25 cellular contexts compared by ENCODE assay signal in genomic region chr16:84234656-84235285, GRCh38. TPM values are rescaled to one million over a fixed set of nuclear protein-coding genes. Genes with fewer than 3 reads are reported as not detected.
DNase-seq lines count a peak whose midpoint lies in the region; ATAC-seq and TF ChIP-seq lines count a peak whose summit lies in the region.
"Had no signal": no experiment of that assay in that cellular context is flagged by ENCODE, and none has a peak within 500 bp of the region (broad histone marks: within the 10 kb centered on the region; RNA-seq: fewer than 3 reads in every experiment).

No MANE protein-coding gene starts in this region.

- no peaks in the 10 kb centered on the region for H3K36me3 ChIP-seq in SK-N-SH (replicated peaks in 1 of 2; ENCODE audit: control insufficient read depth in 1 of 2, insufficient read depth in 2 of 2, low read length in 1 of 2)
- no peaks in the 10 kb centered on the region for H3K36me3 ChIP-seq in neural progenitor cell
- no peaks in the 10 kb centered on the region for H3K36me3 ChIP-seq in uterus

- no peak overlapping the region for H3K4me3 ChIP-seq in SK-N-SH (ENCODE audit: low read depth in 2 of 2, low read length in 1 of 2)
- H3K4me3 ChIP-seq in fibroblast of the aortic adventitia (ENCODE audit: low read depth, low read length), result no peak overlapping the region
- H3K4me3 ChIP-seq in neural progenitor cell, result no peak overlapping the region
- no peak overlapping the region for H3K4me3 ChIP-seq in uterus
- H3K4me3 ChIP-seq: SK-N-MC had no signal

- H3K79me2 ChIP-seq in SK-N-SH (ENCODE audit: insufficient read depth) (no peaks in the 10 kb centered on the region), neural progenitor cell (ENCODE audit: low read depth) (no peaks in the 10 kb centered on the region)

- DNase-seq in SK-N-SH (peak; percentile 70), fibroblast of the aortic adventitia (ENCODE audit: low read depth) (peak; percentile 34), neural progenitor cell (ENCODE audit: low spot score) (no peak), uterus (peak; percentile 32 to 50), NCI-H69 (lab: John Stamatoyannopoulos, UW) (no peak)
- DNase-seq in activated naive CD4-positive, alpha-beta T cell treated with anti-CD3 and anti-CD28 coated beads, Interleukin-2, amount 10 ng/mL, durations not matched to agents 7 days and 5 days, result no peak
- DNase-seq: activated CD4-positive, alpha-beta T cell treated with anti-CD3 and anti-CD28 coated beads for 1 hour; activated CD8-positive, alpha-beta memory T cell treated with anti-CD3 and anti-CD28 coated beads, Interleukin-2, amount 50 U/mL, for 48 hours; activated gamma-delta T cell treated with Interleukin-2 at 50 U/mL for 16 hours; AML-193; Caco-2; effector memory CD8-positive, alpha-beta T cell; KBM-7; kidney; mesendoderm; NCI-H1048; NCI-H526; stimulated activated CD4-positive, alpha-beta T cell treated with anti-CD3 and anti-CD28 coated beads, Interleukin-2, amount 100 ng/mL, for 48 hours had no signal

- no peak overlapping the region for H3K4me3 Mint-ChIP-seq in neural progenitor cell
- no peak overlapping the region for H3K4me3 Mint-ChIP-seq in activated naive CD4-positive, alpha-beta T cell treated with anti-CD3 and anti-CD28 coated beads, Interleukin-2, amount 10 ng/mL, durations not matched to agents 7 days and 5 days
- H3K4me3 Mint-ChIP-seq: effector memory CD8-positive, alpha-beta T cell had no signal

- no peaks in the 10 kb centered on the region for H3K9me3 Mint-ChIP-seq in neural progenitor cell
- H3K9me3 Mint-ChIP-seq in activated naive CD4-positive, alpha-beta T cell treated with anti-CD3 and anti-CD28 coated beads, Interleukin-2, amount 10 ng/mL, durations not matched to agents 7 days and 5 days, result no peaks in the 10 kb centered on the region
- H3K9me3 Mint-ChIP-seq: effector memory CD8-positive, alpha-beta T cell had no signal

- H4K20me1 ChIP-seq in SK-N-SH (ENCODE audit: insufficient read depth) (no peaks in the 10 kb centered on the region), neural progenitor cell (ENCODE audit: low read depth) (no peaks in the 10 kb centered on the region)

- TF ChIP-seq EP300 in SK-N-SH (IDR thresholded peaks at IDR 0.05; ENCODE audit: borderline replicate concordance in 1 of 2, low read depth in 1 of 2, low read length in 1 of 2), result no peak

- H3K9ac ChIP-seq in SK-N-SH, result no peak overlapping the region
- H3K9ac ChIP-seq in neural progenitor cell, result no peak overlapping the region

- H3K27ac Mint-ChIP-seq in neural progenitor cell, result peak overlapping the region; percentile 77
- H3K27ac Mint-ChIP-seq in activated naive CD4-positive, alpha-beta T cell treated with anti-CD3 and anti-CD28 coated beads, Interleukin-2, amount 10 ng/mL, durations not matched to agents 7 days and 5 days, result no peak overlapping the region

- H3K9me3 ChIP-seq in SK-N-SH (no peaks in the 10 kb centered on the region), neural progenitor cell (ENCODE audit: low read depth) (no peaks in the 10 kb centered on the region), uterus (no peaks in the 10 kb centered on the region)
- H3K9me3 ChIP-seq: Caco-2 had no signal

- CTCF ChIA-PET in SK-N-SH (lab: Yijun Ruan, JAX), result interaction anchor here (1.1 kb wide), 1 partner anchor 9 kb away, joined by 3 read pairs; no protein-coding TSS in a partner anchor
- CTCF ChIA-PET in activated naive CD4-positive, alpha-beta T cell treated with anti-CD3 and anti-CD28 coated beads, Interleukin-2, amount 10 ng/mL, durations not matched to agents 7 days and 5 days (lab: Charles Lee), result no interaction called here

- no peak for TF ChIP-seq RAD21 in SK-N-SH (IDR thresholded peaks at IDR 0.05; ENCODE audit: low read length)

- H3F3A ChIP-seq in SK-N-SH (replicated peaks; ENCODE audit: insufficient read depth), result no peaks in the 10 kb centered on the region
- H3F3A ChIP-seq in neural progenitor cell (ENCODE audit: low read depth), result peaks cover under 1% of the 10 kb centered on the region

- no peaks in the 10 kb centered on the region for H3K9me2 ChIP-seq in SK-N-SH

- peaks cover 25% of the 10 kb centered on the region for H3K4me1 Mint-ChIP-seq in neural progenitor cell
- no peaks in the 10 kb centered on the region for H3K4me1 Mint-ChIP-seq in activated naive CD4-positive, alpha-beta T cell treated with anti-CD3 and anti-CD28 coated beads, Interleukin-2, amount 10 ng/mL, durations not matched to agents 7 days and 5 days

- POLR2A ChIA-PET in SK-N-SH (lab: Yijun Ruan, JAX), result no interaction called here

- H3K27me3 ChIP-seq in SK-N-SH (ENCODE audit: insufficient read depth) (no peaks in the 10 kb centered on the region; the same call in 1 of the 2 replicates), neural progenitor cell (no peaks in the 10 kb centered on the region), uterus (no peaks in the 10 kb centered on the region)

- peak overlapping the region in 1 of 2 experiments; percentile 54; a peak in 2 of 4 replicates for H3K27ac ChIP-seq in SK-N-SH (ENCODE audit: low read depth in 2 of 2, low read length in 1 of 2)
- no peak overlapping the region for H3K27ac ChIP-seq in neural progenitor cell
- peak overlapping the region; percentile 64 to 75 for H3K27ac ChIP-seq in uterus
- H3K27ac ChIP-seq: SK-N-MC had no signal

- whole genome bisulfite sequencing in SK-N-SH (ENCODE audit: low lambda C conversion rate), result 72% methylated on average over 13 of the region's 16 CpGs

- peaks cover 5% of the 10 kb centered on the region for H3K27me3 Mint-ChIP-seq in neural progenitor cell (ENCODE audit: insufficient read depth, low read depth)
- H3K27me3 Mint-ChIP-seq in activated naive CD4-positive, alpha-beta T cell treated with anti-CD3 and anti-CD28 coated beads, Interleukin-2, amount 10 ng/mL, durations not matched to agents 7 days and 5 days, result peaks cover 57% of the 10 kb centered on the region

- H3K4me1 ChIP-seq in SK-N-SH (ENCODE audit: control insufficient read depth in 1 of 2, insufficient read depth in 2 of 2, low read depth in 1 of 2, low read length in 1 of 2) (peaks cover 0 to 11% of the 10 kb centered on the region in 2 experiments; a peak in 1 of 4 replicates), neural progenitor cell (no peaks in the 10 kb centered on the region), uterus (no peaks in the 10 kb centered on the region)
- H3K4me1 ChIP-seq: Caco-2 had no signal

- ATAC-seq in activated CD4-positive, CD25-positive, alpha-beta regulatory T cell treated with anti-CD3 and anti-CD28 coated beads, Interleukin-2, amount 50 U/mL, for 24 hours, result no peak
- ATAC-seq: effector memory CD8-positive, alpha-beta T cell; HCT116 had no signal

- no peak for TF ChIP-seq POLR2A in uterus (IDR thresholded peaks at IDR 0.05)

- H3K4me2 ChIP-seq in SK-N-SH (no peak overlapping the region), neural progenitor cell (no peak overlapping the region)

- intact Hi-C loops in uterus (cut with DNase I; ENCODE audit: low total_unique reads), result no loop called here

- no peaks in the 10 kb centered on the region for H3K36me3 Mint-ChIP-seq in neural progenitor cell
- no peaks in the 10 kb centered on the region for H3K36me3 Mint-ChIP-seq in activated naive CD4-positive, alpha-beta T cell treated with anti-CD3 and anti-CD28 coated beads, Interleukin-2, amount 10 ng/mL, durations not matched to agents 7 days and 5 days

- no peak for TF ChIP-seq CTCF in SK-N-SH (IDR thresholded peaks at IDR 0.05)
- no peak for TF ChIP-seq CTCF in fibroblast of the aortic adventitia (IDR thresholded peaks at IDR 0.05; ENCODE audit: insufficient read depth, low read length)
- TF ChIP-seq CTCF in neural progenitor cell (IDR thresholded peaks at IDR 0.05), result no peak
- TF ChIP-seq CTCF in uterus (IDR thresholded peaks at IDR 0.05), result no peak

- peak overlapping the region; percentile 56; the same call in 1 of the 2 replicates for H2AFZ ChIP-seq in SK-N-SH (ENCODE audit: low read depth)
- H2AFZ ChIP-seq in neural progenitor cell (replicated peaks), result peak overlapping the region; percentile 93

TF ChIP-seq in SK-N-SH, 30 proteins besides CTCF, POLR2A, EP300 and RAD21 (continues in another document):
- 0 out of 2 replicates have a peak, but pooled peaks have one; percentile 13 for TF ChIP-seq RCOR1 (IDR thresholded peaks at IDR 0.05; ENCODE audit: low read length)
- no peak for TF ChIP-seq SIN3A (IDR thresholded peaks at IDR 0.05; ENCODE audit: borderline replicate concordance, low read depth, low read length)
- TF ChIP-seq FOXJ3 (CRISPR knock-in tag; IDR thresholded peaks at IDR 0.05), result peak; percentile 25; the same call in 1 of the 2 replicates

RNA-seq across cellular contexts. Expression of gene KCNG4, which starts 5.0 kb away (rescaled TPM):
- polyA plus RNA-seq in SK-N-SH (2012; rRNA removed), result 0.02 TPM in 1 of 2 replicates, not detected in the other
- under 0.01 TPM in 1 of 2 replicates, not detected in the other for polyA plus RNA-seq in SK-N-SH (2012; cell fraction: cytosol; rRNA removed)
- polyA plus RNA-seq in SK-N-SH (2012; cell fraction: nucleus; rRNA removed), result 0.01 TPM in 1 of 2 replicates, not detected in the other
- total RNA-seq in fibroblast of the aortic adventitia (ENCODE audit: low replicate concordance), result not detected in 2 replicates
- total RNA-seq in neural progenitor cell (ENCODE audit: low replicate concordance), result not detected in 2 replicates
- not detected for total RNA-seq in uterus
- total RNA-seq: Caco-2, cerebellum, kidney, OCI-LY7, omental fat pad, skeletal muscle tissue had no signal

RNA-seq across cellular contexts. Expression of gene ADAD2, which starts 43.8 kb away (rescaled TPM):
- not detected in 2 replicates for polyA plus RNA-seq in SK-N-SH (2012; rRNA removed)
- polyA plus RNA-seq in SK-N-SH (2012; cell fraction: cytosol; rRNA removed), result not detected in 2 replicates
- 0.02 and 0.04 TPM in 2 replicates for polyA plus RNA-seq in SK-N-SH (2012; cell fraction: nucleus; rRNA removed)
- total RNA-seq in fibroblast of the aortic adventitia (ENCODE audit: low replicate concordance) (not detected in 2 replicates), neural progenitor cell (ENCODE audit: low replicate concordance) (not detected in 2 replicates), uterus (1 to 10 TPM in 1 of 4 donors, under 1 TPM in 2, not detected in 1; 0.21 to 1.0 (median 0.88) TPM)
- total RNA-seq: Caco-2, cerebellum, OCI-LY7, skeletal muscle tissue had no signal

RNA-seq across cellular contexts. Expression of gene TAF1C, which starts 47.9 kb away (rescaled TPM):
- polyA plus RNA-seq in SK-N-SH (2012; rRNA removed), result 49.3 and 56.1 TPM in 2 replicates
- polyA plus RNA-seq in SK-N-SH (2012; cell fraction: cytosol; rRNA removed), result 7.4 and 12.2 TPM in 2 replicates
- 440 and 505 TPM in 2 replicates for polyA plus RNA-seq in SK-N-SH (2012; cell fraction: nucleus; rRNA removed)
- total RNA-seq in fibroblast of the aortic adventitia (ENCODE audit: low replicate concordance) (19.4 and 20.6 TPM in 2 replicates), neural progenitor cell (ENCODE audit: low replicate concordance) (23.3 and 70.3 TPM in 2 replicates), uterus (100 to 1,000 TPM in 2 of 4 donors, 10 to 100 TPM in 2; 36.7 to 210 (median 76.3) TPM)

RNA-seq across cellular contexts. Expression of gene WFDC1, which starts 59.9 kb away (rescaled TPM):
- polyA plus RNA-seq in SK-N-SH (2012; rRNA removed), result 0.03 and 0.23 TPM in 2 replicates
- 0.05 and 0.08 TPM in 2 replicates for polyA plus RNA-seq in SK-N-SH (2012; cell fraction: cytosol; rRNA removed)
- 0.02 TPM in 1 of 2 replicates, not detected in the other for polyA plus RNA-seq in SK-N-SH (2012; cell fraction: nucleus; rRNA removed)
- total RNA-seq in fibroblast of the aortic adventitia (ENCODE audit: low replicate concordance) (under 0.01 TPM in 1 of 2 replicates, not detected in the other), neural progenitor cell (ENCODE audit: low replicate concordance) (not detected in 2 replicates), uterus (10 to 100 TPM in 1 of 4 donors, 1 to 10 TPM in 2, under 1 TPM in 1; 0.77 to 13.3 (median 5.7) TPM)
- total RNA-seq: Caco-2, OCI-LY7 had no signal

Comparison
In these comparisons a context has a peak if more than half of its experiments do, and no peak if none do; other contexts are left out.
1. DNase-seq: peak in SK-N-SH (single experiment), fibroblast of the aortic adventitia (single experiment) and uterus (2 of 2); none in neural progenitor cell (single experiment), activated naive CD4-positive, alpha-beta T cell treated with anti-CD3 and anti-CD28 coated beads, Interleukin-2, amount 10 ng/mL, durations not matched to agents 7 days and 5 days (single experiment) and NCI-H69 (single experiment).